ENCODE assay signal across 12 cellular contexts in genomic region chr22:19959587-19960490, GRCh38. TPM values are rescaled to one million over a fixed set of nuclear protein-coding genes. Genes with fewer than 3 reads are reported as not detected.
DNase-seq lines count a peak whose midpoint lies in the region; ATAC-seq, FAIRE-seq and TF ChIP-seq lines count a peak whose summit lies in the region.
"Had no signal": no experiment of that assay in that cellular context is flagged by ENCODE, and none has a peak within 500 bp of the region (broad histone marks: within the 10 kb centered on the region; RNA-seq: fewer than 3 reads in every experiment).

No MANE protein-coding gene starts in this region.

- no peak overlapping the region for H2AFZ ChIP-seq in GM23248
- no peak overlapping the region for H2AFZ ChIP-seq in astrocyte (ENCODE audit: low read depth, low read length)

- H3K4me3 Mint-ChIP-seq in astrocyte (ENCODE audit: unreplicated experiment) (peak overlapping the region; percentile 57), CD14-positive monocyte (no peak overlapping the region)
- H3K4me3 Mint-ChIP-seq: activated B cell treated with CpG ODN at 0.5 μM for 24 hours; CD4-positive, CD25-positive, alpha-beta regulatory T cell; IgD-negative memory B cell had no signal

- no peak for FAIRE-seq in astrocyte (lab: Jason Lieb, UNC)

- H3K27me3 Mint-ChIP-seq in astrocyte (ENCODE audit: low read depth, unreplicated experiment) (no peaks in the 10 kb centered on the region), CD14-positive monocyte (ENCODE audit: low read depth in 3 of 3) (peaks cover 0 to 3% (median 0%) of the 10 kb centered on the region in 3 donors)
- H3K27me3 Mint-ChIP-seq: activated B cell treated with CpG ODN at 0.5 μM for 24 hours; CD4-positive, CD25-positive, alpha-beta regulatory T cell; IgD-negative memory B cell had no signal

- H3K27ac ChIP-seq in GM23248, result no peak overlapping the region
- H3K27ac ChIP-seq in astrocyte (ENCODE audit: low read depth, low read length), result no peak overlapping the region
- no peak overlapping the region for H3K27ac ChIP-seq in right cardiac atrium (ENCODE audit: low read length)

- H3K9ac ChIP-seq in GM23248, result peak overlapping the region; percentile 41; the same call in 1 of the 2 replicates
- no peak overlapping the region for H3K9ac ChIP-seq in astrocyte (ENCODE audit: low read length)

- H3K36me3 Mint-ChIP-seq in astrocyte (ENCODE audit: low read depth, unreplicated experiment) (peaks cover 1% of the 10 kb centered on the region), CD14-positive monocyte (peaks cover 22 to 47% of the 10 kb centered on the region in 2 donors)
- H3K36me3 Mint-ChIP-seq: CD4-positive, CD25-positive, alpha-beta regulatory T cell; IgD-negative memory B cell had no signal

- peaks cover 25% of the 10 kb centered on the region for H3K4me1 ChIP-seq in GM23248 (ENCODE audit: insufficient read depth)
- peaks cover 27% of the 10 kb centered on the region for H3K4me1 ChIP-seq in astrocyte (ENCODE audit: insufficient read depth, low read length)
- peaks cover 2% of the 10 kb centered on the region for H3K4me1 ChIP-seq in right cardiac atrium (ENCODE audit: control insufficient read depth, insufficient read depth, low read length)

- H4K20me1 ChIP-seq in GM23248 (ENCODE audit: insufficient read depth), result no peaks in the 10 kb centered on the region
- H4K20me1 ChIP-seq in astrocyte (ENCODE audit: insufficient read depth, low read length), result peaks cover 60% of the 10 kb centered on the region

- H3K9me2 ChIP-seq in GM23248 (ENCODE audit: insufficient read depth), result no peaks in the 10 kb centered on the region

- H3K27ac Mint-ChIP-seq in astrocyte (ENCODE audit: unreplicated experiment) (no peak overlapping the region), CD14-positive monocyte (no peak overlapping the region)
- H3K27ac Mint-ChIP-seq: activated B cell treated with CpG ODN at 0.5 μM for 24 hours; CD4-positive, CD25-positive, alpha-beta regulatory T cell; IgD-negative memory B cell had no signal

- H3K4me1 Mint-ChIP-seq in astrocyte (ENCODE audit: low read depth, unreplicated experiment) (peaks cover 15% of the 10 kb centered on the region), CD14-positive monocyte (peaks cover 12% of the 10 kb centered on the region)

- H3F3A ChIP-seq in GM23248 (ENCODE audit: insufficient read depth), result peaks cover 21% of the 10 kb centered on the region; the same call in 1 of the 2 replicates

- TF ChIP-seq CTCF in astrocyte (IDR thresholded peaks at IDR 0.05; ENCODE audit: insufficient read depth, low read depth, low read length) (no peak), retinal pigment epithelial cell (conservative IDR thresholded peaks at IDR 0.05; ENCODE audit: low read depth, low read length) (no peak), CD14-positive monocyte (IDR thresholded peaks at IDR 0.05) (no peak)

- 38 to 39% methylated on average over 10 to 12 of the region's 13 CpGs for WGBS in GM23248 (ENCODE audit: low coverage in 1 of 2, low lambda C conversion rate in 2 of 2, missing lambda C conversion rate in 2 of 2), 2 experiments
- 32% methylated on average over 13 of the region's 13 CpGs for WGBS in right cardiac atrium

- DNase-seq in GM23248 (no peak), astrocyte (ENCODE audit: low read depth) (no peak), right cardiac atrium (peak; percentile 14 to 77 (median 65)), retinal pigment epithelial cell (ENCODE audit: low read depth) (no peak), UCSD-AML1 (lab: John Stamatoyannopoulos, UW; ENCODE audit: unreplicated experiment) (no peak), activated gamma-delta T cell (lab: John Stamatoyannopoulos, UW) (no peak), CD14-positive monocyte (ENCODE audit: low spot score) (no peak)
- DNase-seq: activated B cell treated with CpG ODN at 0.5 μM for 24 hours; activated effector memory CD4-positive, alpha-beta T cell treated with Interleukin-2 at 50 U/mL for 16 hours; CD4-positive, CD25-positive, alpha-beta regulatory T cell had no signal

- peak overlapping the region; percentile 47; the same call in 1 of the 2 replicates for H3K4me3 ChIP-seq in GM23248
- no peak overlapping the region for H3K4me3 ChIP-seq in astrocyte (ENCODE audit: insufficient read depth, low read depth, low read length)
- no peak overlapping the region for H3K4me3 ChIP-seq in right cardiac atrium (ENCODE audit: low read length)
- H3K4me3 ChIP-seq in retinal pigment epithelial cell (ENCODE audit: low read length), result peak overlapping the region; percentile 48

- H3K4me2 ChIP-seq in GM23248 (ENCODE audit: unreplicated experiment) (no peak overlapping the region), astrocyte (ENCODE audit: low read length) (peak overlapping the region; percentile 87)

- H3K79me2 ChIP-seq in GM23248 (ENCODE audit: insufficient read depth), result peaks cover 5% of the 10 kb centered on the region; the same call in 1 of the 2 replicates
- peaks cover 7% of the 10 kb centered on the region for H3K79me2 ChIP-seq in astrocyte (ENCODE audit: insufficient read depth, low read length)

- in situ Hi-C loops in GM23248 (cut with MboI), result no loop called here

- H3K9me3 ChIP-seq in GM23248 (ENCODE audit: low read depth) (no peaks in the 10 kb centered on the region), astrocyte (ENCODE audit: insufficient read depth, low read depth, low read length) (no peaks in the 10 kb centered on the region), right cardiac atrium (ENCODE audit: control insufficient read depth, low read length) (no peaks in the 10 kb centered on the region)

- no peaks in the 10 kb centered on the region for H3K9me3 Mint-ChIP-seq in astrocyte (ENCODE audit: unreplicated experiment)
- H3K9me3 Mint-ChIP-seq in CD14-positive monocyte, result no peaks in the 10 kb centered on the region
- H3K9me3 Mint-ChIP-seq: activated B cell treated with CpG ODN at 0.5 μM for 24 hours; CD4-positive, CD25-positive, alpha-beta regulatory T cell; IgD-negative memory B cell had no signal

- intact Hi-C loops in right cardiac atrium (cut with DNase I) (loop anchor here in 1 of 4 donors (10.0 kb wide), 1 partner anchor 55 kb away; the partner anchor contains the start of gene ARVCF), CD14-positive monocyte (cut with micrococcal nuclease) (no loop called here)

- ATAC-seq in right cardiac atrium (peak; percentile 14), HG02884 (IDR thresholded peaks at IDR 0.05; ENCODE audit: unreplicated experiment) (no peak)

- H3K27me3 ChIP-seq in GM23248 (replicated peaks; ENCODE audit: insufficient read depth) (no peaks in the 10 kb centered on the region), astrocyte (ENCODE audit: insufficient read depth, low read length) (no peaks in the 10 kb centered on the region), right cardiac atrium (ENCODE audit: control insufficient read depth, insufficient read depth) (no peaks in the 10 kb centered on the region)

- H3K36me3 ChIP-seq in GM23248 (ENCODE audit: low read depth), result peaks cover 4% of the 10 kb centered on the region; the same call in 1 of the 2 replicates
- no peaks in the 10 kb centered on the region for H3K36me3 ChIP-seq in astrocyte (ENCODE audit: insufficient read depth, low read length)

RNA-seq across cellular contexts. Expression of gene TXNRD2, which starts 18.2 kb away (rescaled TPM):
- 20.1 and 38.4 TPM in 2 replicates for total RNA-seq in GM23248 (2014; rRNA removed; shearing (Covaris generic))
- polyA plus RNA-seq in GM23248 (2016; fragmentation: Nextera tagmentation; extraction: Ambion mirVana) (24.8 and 25.7 TPM in 2 replicates), right cardiac atrium (32.9 TPM), CD14-positive monocyte (10 to 100 TPM; 24.9 to 30.8 TPM)
- total RNA-seq in astrocyte (19.8 and 25.7 TPM in 2 replicates), right cardiac atrium (10 to 100 TPM; 18.7 to 28.5 (median 26.0) TPM)

RNA-seq across cellular contexts. Expression of gene COMT, which starts 18.3 kb away (rescaled TPM):
- total RNA-seq in GM23248 (2014; rRNA removed; shearing (Covaris generic)), result 423 and 490 TPM in 2 replicates
- 508 and 537 TPM in 2 replicates for polyA plus RNA-seq in GM23248 (2016; fragmentation: Nextera tagmentation; extraction: Ambion mirVana)
- 116 and 120 TPM in 2 replicates for total RNA-seq in astrocyte
- total RNA-seq in right cardiac atrium, result 10 to 100 TPM; 69.6 to 89.3 (median 84.4) TPM
- polyA plus RNA-seq in right cardiac atrium, result 102 TPM
- polyA plus RNA-seq in CD14-positive monocyte, result 100 to 1,000 TPM; 329 to 400 TPM

RNA-seq across cellular contexts. Expression of gene ARVCF, which starts 56.8 kb away (rescaled TPM):
- 4.0 and 7.5 TPM in 2 replicates for total RNA-seq in GM23248 (2014; rRNA removed; shearing (Covaris generic))
- polyA plus RNA-seq in GM23248 (2016; fragmentation: Nextera tagmentation; extraction: Ambion mirVana) (1.1 and 1.2 TPM in 2 replicates), right cardiac atrium (21.7 TPM), CD14-positive monocyte (under 1 TPM; 0.31 to 0.44 TPM)
- total RNA-seq in astrocyte (11.0 and 17.9 TPM in 2 replicates), right cardiac atrium (10 to 100 TPM; 11.1 to 27.4 (median 18.4) TPM)

Comparison
In these comparisons a context has a peak if more than half of its experiments do, and no peak if none do; other contexts are left out.
1. DNase-seq: peak in right cardiac atrium (3 of 3); none in GM23248 (single experiment), astrocyte (single experiment), retinal pigment epithelial cell (single experiment), UCSD-AML1 (single experiment), activated gamma-delta T cell (single experiment) and CD14-positive monocyte (single experiment).
2. H3K4me3 ChIP-seq: peak in GM23248 (single experiment) and retinal pigment epithelial cell (single experiment); none in astrocyte (single experiment) and right cardiac atrium (single experiment).